Comparison of ENCODE assay signal across 1 cellular context in the genomic region with DNA sequence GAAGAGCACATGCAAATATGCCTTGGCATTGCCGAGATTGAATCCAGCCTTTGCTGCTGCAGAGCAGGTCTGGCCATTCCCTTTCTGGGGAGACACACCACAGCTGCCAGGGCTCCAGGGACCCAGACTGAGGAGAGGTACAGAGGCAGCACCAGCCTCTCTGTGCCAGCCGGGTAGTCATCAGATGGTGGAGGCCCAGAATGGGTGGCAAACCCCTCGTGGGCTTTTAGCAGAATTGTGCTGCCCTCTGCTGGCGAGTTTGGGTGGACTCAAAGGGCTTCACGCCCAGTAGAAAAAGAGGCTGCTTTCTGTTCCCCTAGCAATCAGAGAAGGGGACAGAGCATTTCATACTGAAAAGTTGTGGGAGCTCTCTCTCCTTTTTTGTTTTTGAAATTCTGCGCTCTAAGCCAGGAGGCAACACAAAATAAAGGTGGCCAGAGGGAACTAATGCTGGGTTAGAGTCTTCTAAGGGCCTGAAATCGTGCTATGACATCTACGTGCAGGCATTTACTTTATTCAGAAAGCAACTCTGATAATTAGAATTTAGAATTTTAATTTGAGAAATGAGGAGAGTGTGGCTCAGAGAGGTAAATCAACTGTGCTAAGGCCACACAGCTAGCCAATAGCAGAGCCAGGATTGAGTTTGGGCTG.
A peak's percentile ranks its signal among the peaks of the same experiment; 100 is the strongest.
TF ChIP-seq lines count a peak whose summit lies in the region.

No MANE protein-coding gene starts in this region.

TF ChIP-seq in HCT116, 20 proteins besides CTCF, POLR2A, EP300 and RAD21:
- TF ChIP-seq, protein P1, sequence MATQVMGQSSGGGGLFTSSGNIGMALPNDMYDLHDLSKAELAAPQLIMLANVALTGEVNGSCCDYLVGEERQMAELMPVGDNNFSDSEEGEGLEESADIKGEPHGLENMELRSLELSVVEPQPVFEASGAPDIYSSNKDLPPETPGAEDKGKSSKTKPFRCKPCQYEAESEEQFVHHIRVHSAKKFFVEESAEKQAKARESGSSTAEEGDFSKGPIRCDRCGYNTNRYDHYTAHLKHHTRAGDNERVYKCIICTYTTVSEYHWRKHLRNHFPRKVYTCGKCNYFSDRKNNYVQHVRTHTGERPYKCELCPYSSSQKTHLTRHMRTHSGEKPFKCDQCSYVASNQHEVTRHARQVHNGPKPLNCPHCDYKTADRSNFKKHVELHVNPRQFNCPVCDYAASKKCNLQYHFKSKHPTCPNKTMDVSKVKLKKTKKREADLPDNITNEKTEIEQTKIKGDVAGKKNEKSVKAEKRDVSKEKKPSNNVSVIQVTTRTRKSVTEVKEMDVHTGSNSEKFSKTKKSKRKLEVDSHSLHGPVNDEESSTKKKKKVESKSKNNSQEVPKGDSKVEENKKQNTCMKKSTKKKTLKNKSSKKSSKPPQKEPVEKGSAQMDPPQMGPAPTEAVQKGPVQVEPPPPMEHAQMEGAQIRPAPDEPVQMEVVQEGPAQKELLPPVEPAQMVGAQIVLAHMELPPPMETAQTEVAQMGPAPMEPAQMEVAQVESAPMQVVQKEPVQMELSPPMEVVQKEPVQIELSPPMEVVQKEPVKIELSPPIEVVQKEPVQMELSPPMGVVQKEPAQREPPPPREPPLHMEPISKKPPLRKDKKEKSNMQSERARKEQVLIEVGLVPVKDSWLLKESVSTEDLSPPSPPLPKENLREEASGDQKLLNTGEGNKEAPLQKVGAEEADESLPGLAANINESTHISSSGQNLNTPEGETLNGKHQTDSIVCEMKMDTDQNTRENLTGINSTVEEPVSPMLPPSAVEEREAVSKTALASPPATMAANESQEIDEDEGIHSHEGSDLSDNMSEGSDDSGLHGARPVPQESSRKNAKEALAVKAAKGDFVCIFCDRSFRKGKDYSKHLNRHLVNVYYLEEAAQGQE (IDR thresholded peaks at IDR 0.05; ENCODE audit: low read depth) = no peak
- peak; percentile 61; the same call in 1 of the 2 replicates for TF ChIP-seq CBX3 (IDR thresholded peaks at IDR 0.05; ENCODE audit: low read depth)
TF ChIP-seq in HCT116: peak in this region for 1.
